Comparison of ENCODE assay signal across 27 cellular contexts in the genomic region with DNA sequence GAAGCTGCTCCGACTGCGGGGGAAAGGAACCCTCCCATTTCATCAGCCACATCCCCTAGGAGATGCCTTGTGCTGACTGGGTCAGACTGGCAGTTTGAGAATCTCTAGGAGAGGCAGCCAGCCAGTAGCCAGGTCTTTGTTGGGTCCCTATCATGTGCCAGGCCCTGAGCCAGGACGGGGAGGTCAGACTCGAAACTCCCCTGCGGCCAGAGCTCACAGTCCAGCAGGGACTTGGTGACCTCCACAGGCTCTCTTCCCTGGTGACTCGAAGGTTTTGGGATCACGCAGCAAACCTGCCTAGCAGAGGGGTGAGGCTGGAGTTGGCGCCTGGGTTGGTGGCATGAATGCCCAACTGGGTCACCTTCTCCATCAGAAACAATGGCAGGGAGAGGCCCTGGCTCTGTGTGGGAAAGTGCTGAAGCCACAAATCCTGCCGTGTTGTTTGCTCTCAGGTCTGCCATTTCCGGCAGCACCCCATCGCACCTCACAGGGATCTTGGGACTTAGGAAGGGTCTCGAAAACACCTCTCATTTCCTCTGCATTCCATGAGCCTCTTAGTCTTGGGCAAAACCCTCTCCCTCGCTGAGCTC. TPM values are rescaled to one million over a fixed set of nuclear protein-coding genes. Genes with fewer than 3 reads are reported as not detected.
A peak's percentile ranks its signal among the peaks of the same experiment; 100 is the strongest.
DNase-seq lines count a peak whose midpoint lies in the region; ATAC-seq and TF ChIP-seq lines count a peak whose summit lies in the region.
"Had no signal": no experiment of that assay in that cellular context is flagged by ENCODE, and none has a peak within 500 bp of the region (broad histone marks: within the 10 kb centered on the region; RNA-seq: fewer than 3 reads in every experiment).

No MANE protein-coding gene starts in this region.

- peaks cover 0 to 5% of the 10 kb centered on the region in 2 donors for H3K36me3 ChIP-seq in adrenal gland (replicated peaks in 1 of 2)
- H3K36me3 ChIP-seq in upper lobe of right lung, result no peaks in the 10 kb centered on the region
- H3K36me3 ChIP-seq: neutrophil had no signal

- H3K4me1 ChIP-seq in adrenal gland (replicated peaks in 1 of 2) (no peaks in the 10 kb centered on the region), upper lobe of right lung (no peaks in the 10 kb centered on the region)

- no peak for ATAC-seq in upper lobe of right lung
- ATAC-seq: stimulated activated effector memory CD8-positive, alpha-beta T cell treated with anti-CD3 and anti-CD28 coated beads, Interleukin-12 subunit alpha, Interleukin-12 subunit beta, amount 100 ng/mL, for 72 hours; T-helper 17 cell had no signal

- H3K27me3 ChIP-seq in adrenal gland (no peaks in the 10 kb centered on the region), upper lobe of right lung (no peaks in the 10 kb centered on the region)
- H3K27me3 ChIP-seq: neutrophil had no signal

- TF ChIP-seq CTCF in adrenal gland (IDR thresholded peaks at IDR 0.05) (no peak), upper lobe of right lung (IDR thresholded peaks at IDR 0.05) (no peak)

- DNase-seq in activated CD8-positive, alpha-beta memory T cell treated with anti-CD3 and anti-CD28 coated beads for 24 hours, result peak; percentile 50
- no peak for DNase-seq in activated CD8-positive, alpha-beta memory T cell treated with anti-CD3 and anti-CD28 coated beads, Interleukin-2, amount 50 U/mL, for 4 hours
- DNase-seq in adrenal gland (peak in 5 of 7 donors; percentile 5 to 40 (median 9)), mesenteric fat pad (ENCODE audit: low spot score) (peak; percentile 76), upper lobe of right lung (peak; percentile 48), GM03348 (ENCODE audit: low spot score) (no peak), NCI-H2196 (lab: John Stamatoyannopoulos, UW; ENCODE audit: unreplicated experiment) (no peak)
- DNase-seq in effector CD4-positive, alpha-beta T cell, result no peak
- DNase-seq: activated CD4-positive, alpha-beta T cell treated with anti-CD3 and anti-CD28 coated beads for 4 hours; amniotic stem cell; CD8-positive, alpha-beta memory T cell; DMS153; kidney glomerular epithelial cell; mammary epithelial cell; NCI-H187; NCI-H2171 treated with DMSO at 0.1 percent for 48 hours; NCI-H524 treated with DMSO at 0.1 percent for 48 hours; small intestine; T-helper 17 cell had no signal

- TF ChIP-seq POLR2A in adrenal gland (IDR thresholded peaks at IDR 0.05), result no peak

- WGBS in adrenal gland, 4 donors, result 85 to 95% (median 94%) methylated on average over 8 to 13 of the region's 13 CpGs

- intact Hi-C loops in adrenal gland (cut with DNase I) (no loop called here), upper lobe of right lung (cut with DNase I) (no loop called here)

- H3K4me3 ChIP-seq in adrenal gland (no peak overlapping the region), upper lobe of right lung (no peak overlapping the region)

- H3K9me3 ChIP-seq in adrenal gland (replicated peaks in 1 of 3), result no peaks in the 10 kb centered on the region
- H3K9me3 ChIP-seq in upper lobe of right lung, result no peaks in the 10 kb centered on the region
- H3K9me3 ChIP-seq: neutrophil had no signal

- no peak overlapping the region for H3K27ac ChIP-seq in adrenal gland
- H3K27ac ChIP-seq in upper lobe of right lung, result no peak overlapping the region
- H3K27ac ChIP-seq: neutrophil had no signal

RNA-seq across cellular contexts. Expression of a gene that starts 14.4 kb away (rescaled TPM):
- 10 to 100 TPM in 1 of 8 donors, 1 to 10 TPM in 6, not detected in 1; 2.9 to 26.0 (median 4.0) TPM for total RNA-seq in adrenal gland
- 10 to 100 TPM in 2 of 3 donors, 1 to 10 TPM in 1; 3.3 to 24.8 (median 14.3) TPM for polyA plus RNA-seq in adrenal gland
- total RNA-seq in mesenteric fat pad, result 0.64 TPM
- 5.2 TPM for total RNA-seq in upper lobe of right lung
- total RNA-seq: A172; bronchial epithelial cell; CD8-positive, alpha-beta memory T cell; G401; mammary epithelial cell; pulmonary artery endothelial cell; RPMI7951; SK-MEL-5; T-helper 17 cell had no signal
- polyA plus RNA-seq: CD8-positive, alpha-beta memory T cell; mammary epithelial cell had no signal

RNA-seq across cellular contexts. Expression of a gene that starts 21.2 kb away (rescaled TPM):
- total RNA-seq in adrenal gland (1 to 10 TPM in 4 of 8 donors, under 1 TPM in 1, not detected in 3; 0.60 to 6.8 (median 1.8) TPM), mesenteric fat pad (not detected), upper lobe of right lung (3.9 TPM)
- 10 to 100 TPM in 1 of 3 donors, 1 to 10 TPM in 1, under 1 TPM in 1; 0.88 to 16.2 (median 1.3) TPM for polyA plus RNA-seq in adrenal gland
- total RNA-seq: A172; bronchial epithelial cell; CD8-positive, alpha-beta memory T cell; G401; mammary epithelial cell; pulmonary artery endothelial cell; RPMI7951; SK-MEL-5; T-helper 17 cell had no signal
- polyA plus RNA-seq: CD8-positive, alpha-beta memory T cell; mammary epithelial cell had no signal

Comparison
In these comparisons a context has a peak if more than half of its experiments do, and no peak if none do; other contexts are left out.
1. DNase-seq: peak in activated CD8-positive, alpha-beta memory T cell treated with anti-CD3 and anti-CD28 coated beads for 24 hours (single experiment), adrenal gland (5 of 7), mesenteric fat pad (single experiment) and upper lobe of right lung (single experiment); none in activated CD8-positive, alpha-beta memory T cell treated with anti-CD3 and anti-CD28 coated beads, Interleukin-2, amount 50 U/mL, for 4 hours (single experiment), GM03348 (single experiment), NCI-H2196 (single experiment) and effector CD4-positive, alpha-beta T cell (single experiment).